In genomic region chr2:121501070-121501469, GRCh38 we compare ENCODE assay signal across 14 cellular contexts. TPM values are rescaled to one million over a fixed set of nuclear protein-coding genes. Genes with fewer than 3 reads are reported as not detected.
DNase-seq lines count a peak whose midpoint lies in the region; ATAC-seq, FAIRE-seq and TF ChIP-seq lines count a peak whose summit lies in the region.
"Had no signal": no experiment of that assay in that cellular context is flagged by ENCODE, and none has a peak within 500 bp of the region (broad histone marks: within the 10 kb centered on the region; RNA-seq: fewer than 3 reads in every experiment).

No MANE protein-coding gene starts in this region.

- in situ Hi-C loops in GM12878 (cut with MboI): no loop called here

- peaks cover 4% of the 10 kb centered on the region for H3K9me3 Mint-ChIP-seq in activated naive CD4-positive, alpha-beta T cell treated with anti-CD3 and anti-CD28 coated beads, Interleukin-2, amount 10 ng/mL, durations not matched to agents 7 days and 5 days

- CTCF ChIA-PET in GM12878 (lab: Yijun Ruan, JAX): no interaction called here
- CTCF ChIA-PET in activated naive CD4-positive, alpha-beta T cell treated with anti-CD3 and anti-CD28 coated beads, Interleukin-2, amount 10 ng/mL, durations not matched to agents 7 days and 5 days (lab: Charles Lee): no interaction called here

- peak; percentile 68 for ATAC-seq in GM12878
- ATAC-seq in HG02973 (IDR thresholded peaks at IDR 0.05; ENCODE audit: unreplicated experiment): no peak
- ATAC-seq in GM21447 (IDR thresholded peaks at IDR 0.05; ENCODE audit: unreplicated experiment): no peak
- ATAC-seq: activated naive CD4-positive, alpha-beta T cell treated with anti-CD3 and anti-CD28 coated beads, Interleukin-2, amount 50 U/mL, for 72 hours had no signal

- POLR2A ChIA-PET in GM12878 (lab: Charles Lee): no interaction called here

- TF ChIP-seq POLR2A in H54 (IDR thresholded peaks at IDR 0.05; ENCODE audit: low read depth, low read length) (no peak), GM12878 (IDR thresholded peaks at IDR 0.05; ENCODE audit: low read depth, low read length) (no peak)

- DNase-seq in AG10803 (ENCODE audit: low read depth) (peak; percentile 87), H54 (ENCODE audit: insufficient read length, low spot score) (no peak), GM12878 (ENCODE audit: low read depth, low spot score) (peak; percentile 17), inferior parietal cortex (ENCODE audit: extremely low spot score) (peak; percentile 50), DMS79 (lab: John Stamatoyannopoulos, UW) (no peak)
- DNase-seq in activated naive CD4-positive, alpha-beta T cell treated with anti-CD3 and anti-CD28 coated beads, Interleukin-2, amount 10 ng/mL, durations not matched to agents 7 days and 5 days: no peak

- H3K79me2 ChIP-seq in GM12878 (ENCODE audit: control insufficient read depth, insufficient read depth, low read length): no peaks in the 10 kb centered on the region; the same call in 1 of the 2 replicates

- no peaks in the 10 kb centered on the region for H3K4me1 Mint-ChIP-seq in activated naive CD4-positive, alpha-beta T cell treated with anti-CD3 and anti-CD28 coated beads, Interleukin-2, amount 10 ng/mL, durations not matched to agents 7 days and 5 days

- H3K4me3 Mint-ChIP-seq in activated naive CD4-positive, alpha-beta T cell treated with anti-CD3 and anti-CD28 coated beads, Interleukin-2, amount 10 ng/mL, durations not matched to agents 7 days and 5 days: no peak overlapping the region
- H3K4me3 Mint-ChIP-seq: IgD-negative memory B cell had no signal

- FAIRE-seq in H54 (lab: Jason Lieb, UNC) (peak; percentile 93), GM12878 (lab: Jason Lieb, UNC) (no peak)

- no peaks in the 10 kb centered on the region for H4K20me1 ChIP-seq in GM12878 (ENCODE audit: control insufficient read depth, insufficient read depth)

- no peak overlapping the region for H3K27ac Mint-ChIP-seq in activated naive CD4-positive, alpha-beta T cell treated with anti-CD3 and anti-CD28 coated beads, Interleukin-2, amount 10 ng/mL, durations not matched to agents 7 days and 5 days
- H3K27ac Mint-ChIP-seq: activated naive CD4-positive, alpha-beta T cell treated with anti-CD3 and anti-CD28 coated beads, Interleukin-2, amount 50 U/mL, for 72 hours; IgD-negative memory B cell had no signal

- H3K4me1 ChIP-seq in GM12878 (ENCODE audit: control insufficient read depth, insufficient read depth, low read length): no peaks in the 10 kb centered on the region
- H3K4me1 ChIP-seq: BLaER1 treated with 17β-estradiol and CSF1 and Interleukin-3, amounts not matched to agents 10 nM and 100 nM had no signal

- no peak for TF ChIP-seq EP300 in GM12878 (IDR thresholded peaks at IDR 0.05; ENCODE audit: borderline replicate concordance in 1 of 2, control insufficient read depth in 1 of 2, low read depth in 2 of 2, low read length in 2 of 2)

- intact Hi-C loops in GM12878 (cut with micrococcal nuclease; ENCODE audit: unreplicated experiment): no loop called here

- SMC1A ChIA-PET in GM12878 (lab: Charles Lee; ENCODE audit: uncharacterized antibody, unreplicated experiment): interaction anchor here (0.7 to 2.5 kb wide), 4 partner anchors 28 to 188 kb away, joined by 3 to 7 read pairs (median 3); no protein-coding TSS in a partner anchor

- H3K27me3 Mint-ChIP-seq in activated naive CD4-positive, alpha-beta T cell treated with anti-CD3 and anti-CD28 coated beads, Interleukin-2, amount 10 ng/mL, durations not matched to agents 7 days and 5 days: no peaks in the 10 kb centered on the region
- H3K27me3 Mint-ChIP-seq: IgD-negative memory B cell had no signal

- no peak overlapping the region for H3K4me2 ChIP-seq in GM12878 (ENCODE audit: control insufficient read depth, insufficient read depth)
- H3K4me2 ChIP-seq: BLaER1 treated with 17β-estradiol and CSF1 and Interleukin-3, amounts not matched to agents 10 nM and 100 nM had no signal

- WGBS in GM12878 (ENCODE audit: insufficient coverage, insufficient replicate concordance, low lambda C conversion rate, missing lambda C conversion rate): 88% methylated on average over 1 of the region's 1 CpG

- TF ChIP-seq RAD21 in GM12878 (IDR thresholded peaks at IDR 0.05; ENCODE audit: insufficient read depth, low read depth, low read length): no peak

- H3K36me3 ChIP-seq in GM12878 (ENCODE audit: control insufficient read depth in 2 of 2, insufficient read depth in 2 of 2, low read length in 1 of 2): peaks cover 6 to 29% of the 10 kb centered on the region in 2 experiments

- TF ChIP-seq CTCF in AG10803 (conservative IDR thresholded peaks at IDR 0.05; ENCODE audit: low read length) (no peak), GM12878 (IDR thresholded peaks at IDR 0.05 in 2 of 3, conservative IDR thresholded peaks at IDR 0.05 in 1 of 3; ENCODE audit: control insufficient read depth in 2 of 3, extremely low read depth in 1 of 3, insufficient read depth in 1 of 3, low read depth in 3 of 3, low read length in 3 of 3) (no peak)

- TSS peak; percentile 5 for BruUV-seq in GM12878 (replicated peaks; lab: Mats Ljungman, UMichigan)

- H3K9ac ChIP-seq in GM12878 (ENCODE audit: control insufficient read depth, insufficient read depth, low read length): no peak overlapping the region
- H3K9ac ChIP-seq: BLaER1 treated with 17β-estradiol and CSF1 and Interleukin-3, amounts not matched to agents 10 nM and 100 nM had no signal

- no peak overlapping the region for H3K4me3 ChIP-seq in AG10803 (ENCODE audit: low read length)
- H3K4me3 ChIP-seq in GM12878: no peak overlapping the region
- H3K4me3 ChIP-seq: BLaER1 treated with 17β-estradiol and CSF1 and Interleukin-3, amounts not matched to agents 10 nM and 100 nM had no signal

- peaks cover 52% of the 10 kb centered on the region for H3K36me3 Mint-ChIP-seq in activated naive CD4-positive, alpha-beta T cell treated with anti-CD3 and anti-CD28 coated beads, Interleukin-2, amount 10 ng/mL, durations not matched to agents 7 days and 5 days

- no peaks in the 10 kb centered on the region; the same call in 2 of the 3 replicates for H3K9me3 ChIP-seq in GM12878 (replicated peaks; ENCODE audit: control insufficient read depth, insufficient read depth, low read length)

- no peak overlapping the region for H3K27ac ChIP-seq in GM12878 (ENCODE audit: control insufficient read depth, insufficient read depth)
- H3K27ac ChIP-seq: BLaER1 treated with 17β-estradiol and CSF1 and Interleukin-3, amounts not matched to agents 10 nM and 100 nM had no signal

- H3K27me3 ChIP-seq in GM12878 (replicated peaks in 1 of 2; ENCODE audit: control insufficient read depth in 2 of 2, insufficient read depth in 2 of 2, low read length in 1 of 2): no peaks in the 10 kb centered on the region
- H3K27me3 ChIP-seq: BLaER1 treated with 17β-estradiol and CSF1 and Interleukin-3, amounts not matched to agents 10 nM and 100 nM had no signal

- no peak overlapping the region for H2AFZ ChIP-seq in GM12878 (ENCODE audit: control insufficient read depth, low read depth, low read length)

- RAD21 ChIA-PET in GM12878 (lab: Charles Lee; ENCODE audit: unreplicated experiment): interaction anchor here (0.6 kb wide), 1 partner anchor 43 kb away, joined by 4 read pairs; no protein-coding TSS in a partner anchor

TF ChIP-seq in GM12878, 131 proteins besides CTCF, POLR2A, EP300 and RAD21:
- TF ChIP-seq ATF7 (IDR thresholded peaks at IDR 0.05; ENCODE audit: low read depth) (0 out of 2 replicates have a peak, but pooled peaks have one; percentile 10), RFX5 (IDR thresholded peaks at IDR 0.05; ENCODE audit: low read depth, low read length) (peak; percentile 93), RUNX3 (IDR thresholded peaks at IDR 0.05; ENCODE audit: low read length) (peak; percentile 59; the same call in 1 of the 2 replicates), GATAD2B (conservative IDR thresholded peaks at IDR 0.05; ENCODE audit: low read depth) (no peak), CREB1 (IDR thresholded peaks at IDR 0.05; ENCODE audit: low read depth) (0 out of 2 replicates have a peak, but pooled peaks have one; percentile 31)

RNA-seq across cellular contexts. Expression of gene RNU4ATAC, which starts 29.6 kb away (rescaled TPM):
- total RNA-seq in GM12878 (2013; cell fraction: nucleolus; rRNA removed): not detected in 2 replicates
- total RNA-seq in GM12878 (2014; rRNA removed) (not detected in 2 replicates), GM12878 (2014; rRNA removed; fragmentation: Illumina TruSeq; extraction: Trizol) (not detected in 2 replicates), GM12878 (2021) (not detected in 2 replicates)
- polyA plus RNA-seq in GM12878 (2011; ENCODE audit: low read depth): not detected
- polyA plus RNA-seq in GM12878 (2011; rRNA removed) (not detected in 2 replicates), GM12878 (2014; fragmentation: Illumina TruSeq; extraction: Trizol) (not detected in 2 replicates), GM12878 (2014; fragmentation: Nextera tagmentation; extraction: Ambion mirVana) (not detected), GM12878 (2014; rRNA removed) (not detected in 2 replicates), GM12878 (2016; fragmentation: Nextera tagmentation; extraction: Ambion mirVana) (1 to 10 TPM in 1 of 2 experiments, not detected in 1; 6.6 TPM)
- polyA plus RNA-seq in GM12878 (2011; cell fraction: cytosol; rRNA removed): not detected in 2 replicates
- not detected in 2 replicates for polyA plus RNA-seq in GM12878 (2011; cell fraction: nucleus; rRNA removed)
- polyA plus RNA-seq in GM12878 (2012): not detected in 2 replicates
- under 0.01 and 5,859 TPM in 2 replicates for polyA minus RNA-seq in GM12878 (2011; rRNA and poly(A)+ RNA removed)
- 3,416 and 4,512 TPM in 2 replicates for polyA minus RNA-seq in GM12878 (2011; cell fraction: cytosol; rRNA and poly(A)+ RNA removed)
- polyA minus RNA-seq in GM12878 (2011; cell fraction: nucleus; rRNA and poly(A)+ RNA removed): under 0.01 TPM in 2 replicates
- total RNA-seq: activated naive CD4-positive, alpha-beta T cell treated with anti-CD3 and anti-CD28 coated beads, Interleukin-2, amount 50 U/mL, for 72 hours; omental fat pad; SK-MEL-5 had no signal
- polyA plus RNA-seq: IgD-negative memory B cell, urinary bladder had no signal

Comparison
In these comparisons a context has a peak if more than half of its experiments do, and no peak if none do; other contexts are left out.
1. DNase-seq: peak in AG10803 (single experiment), GM12878 (single experiment) and inferior parietal cortex (single experiment); none in H54 (single experiment), activated naive CD4-positive, alpha-beta T cell treated with anti-CD3 and anti-CD28 coated beads, Interleukin-2, amount 10 ng/mL, durations not matched to agents 7 days and 5 days (single experiment) and DMS79 (single experiment).